ENCODE assay signal across 15 cellular contexts in genomic region chr9:123834218-123834906, GRCh38.
DNase-seq lines count a peak whose midpoint lies in the region; ATAC-seq, FAIRE-seq and TF ChIP-seq lines count a peak whose summit lies in the region.
"Had no signal": no experiment of that assay in that cellular context is flagged by ENCODE, and none has a peak within 500 bp of the region (broad histone marks: within the 10 kb centered on the region; RNA-seq: fewer than 3 reads in every experiment).

No MANE protein-coding gene starts in this region.

- no peaks in the 10 kb centered on the region; the same call in 1 of the 2 replicates for H3K79me2 ChIP-seq in SK-N-SH (ENCODE audit: insufficient read depth)

- H3K27ac ChIP-seq in CD4-positive, CD25-positive, alpha-beta regulatory T cell (ENCODE audit: insufficient read depth, low read length, poor library complexity, severe bottlenecking) = no peak overlapping the region
- H3K27ac ChIP-seq in HUES6 (ENCODE audit: low read depth, low read length) = peak overlapping the region; percentile 11; the same call in 1 of the 2 replicates
- no peak overlapping the region for H3K27ac ChIP-seq in SK-N-SH (ENCODE audit: low read depth in 2 of 2, low read length in 1 of 2)

- peaks cover 9 to 11% of the 10 kb centered on the region in 2 experiments for H3K9me3 ChIP-seq in CD4-positive, CD25-positive, alpha-beta regulatory T cell (ENCODE audit: control insufficient read depth in 2 of 2, low read length in 2 of 2)
- H3K9me3 ChIP-seq in HUES6 (ENCODE audit: control insufficient read depth, insufficient read depth, low read depth, low read length) = peaks cover 6% of the 10 kb centered on the region; the same call in 1 of the 2 replicates
- H3K9me3 ChIP-seq in SK-N-SH = peaks cover 3% of the 10 kb centered on the region; the same call in 1 of the 2 replicates

- no peak for ATAC-seq in CD4-positive, CD25-positive, alpha-beta regulatory T cell (ENCODE audit: low read depth in 2 of 2)
- ATAC-seq in HG03159 (IDR thresholded peaks at IDR 0.05; ENCODE audit: unreplicated experiment) = no peak

- no peak overlapping the region for H3K4me3 ChIP-seq in CD4-positive, CD25-positive, alpha-beta regulatory T cell (ENCODE audit: low read depth, low read length)
- H3K4me3 ChIP-seq in HUES6 (ENCODE audit: low read depth, low read length) (no peak overlapping the region), astrocyte of the spinal cord (ENCODE audit: low read depth, low read length) (no peak overlapping the region), SK-N-SH (ENCODE audit: low read depth in 2 of 2, low read length in 1 of 2) (no peak overlapping the region)

- H3K27me3 ChIP-seq in CD4-positive, CD25-positive, alpha-beta regulatory T cell (ENCODE audit: control insufficient read depth, insufficient read depth, low read length) = no peaks in the 10 kb centered on the region
- no peaks in the 10 kb centered on the region for H3K27me3 ChIP-seq in HUES6 (ENCODE audit: control insufficient read depth, insufficient read depth, low read length)
- no peaks in the 10 kb centered on the region for H3K27me3 ChIP-seq in SK-N-SH (ENCODE audit: insufficient read depth)

- H3K27me3 Mint-ChIP-seq in CD4-positive, CD25-positive, alpha-beta regulatory T cell = no peaks in the 10 kb centered on the region
- no peaks in the 10 kb centered on the region for H3K27me3 Mint-ChIP-seq in mesothelial cell of epicardium (ENCODE audit: low read depth)
- H3K27me3 Mint-ChIP-seq: activated naive CD4-positive, alpha-beta T cell treated with anti-CD3 and anti-CD28 coated beads, Interleukin-2, amount 10 ng/mL, durations not matched to agents 7 days and 5 days; stimulated activated naive CD8-positive, alpha-beta T cell treated with anti-CD3 and anti-CD28 coated beads, Interleukin-15, amount 100 ng/mL, for 72 hours had no signal

- no peaks in the 10 kb centered on the region for H3K9me2 ChIP-seq in SK-N-SH

- POLR2A ChIA-PET in SK-N-SH (lab: Yijun Ruan, JAX) = no interaction called here

- TF ChIP-seq CTCF in astrocyte of the spinal cord (IDR thresholded peaks at IDR 0.05; ENCODE audit: low read depth, low read length) = no peak
- no peak for TF ChIP-seq CTCF in mesothelial cell of epicardium (IDR thresholded peaks at IDR 0.05; ENCODE audit: unreplicated experiment)
- TF ChIP-seq CTCF in GM13976 (IDR thresholded peaks at IDR 0.05; ENCODE audit: borderline replicate concordance, control extremely low read depth, extremely low read depth, insufficient read depth, missing control alignments) = no peak
- no peak for TF ChIP-seq CTCF in SK-N-SH (IDR thresholded peaks at IDR 0.05)

- H3K27ac Mint-ChIP-seq in CD4-positive, CD25-positive, alpha-beta regulatory T cell = peak overlapping the region in 2 of 3 donors; percentile 5 to 36
- H3K27ac Mint-ChIP-seq in mesothelial cell of epicardium = no peak overlapping the region
- H3K27ac Mint-ChIP-seq: activated naive CD4-positive, alpha-beta T cell treated with anti-CD3 and anti-CD28 coated beads, Interleukin-2, amount 10 ng/mL, durations not matched to agents 7 days and 5 days had no signal

- no peaks in the 10 kb centered on the region for H4K20me1 ChIP-seq in SK-N-SH (ENCODE audit: insufficient read depth)

- no peak for TF ChIP-seq EP300 in SK-N-SH (IDR thresholded peaks at IDR 0.05; ENCODE audit: borderline replicate concordance in 1 of 2, low read depth in 1 of 2, low read length in 1 of 2)

- H3F3A ChIP-seq in SK-N-SH (replicated peaks; ENCODE audit: insufficient read depth) = no peaks in the 10 kb centered on the region

- WGBS in SK-N-SH (ENCODE audit: low lambda C conversion rate) = 90% methylated on average over 7 of the region's 7 CpGs

- no peak overlapping the region for H2AFZ ChIP-seq in SK-N-SH (ENCODE audit: low read depth)

- H3K9ac ChIP-seq in HUES6 (ENCODE audit: low read length) (no peak overlapping the region), SK-N-SH (no peak overlapping the region)

- CTCF ChIA-PET in SK-N-SH (lab: Yijun Ruan, JAX) = interaction anchor here (1.0 to 2.6 kb wide), 2 partner anchors 14 to 206 kb away, joined by 4 to 8 read pairs; no protein-coding TSS in a partner anchor

- peaks cover 6% of the 10 kb centered on the region for H3K4me1 ChIP-seq in CD4-positive, CD25-positive, alpha-beta regulatory T cell (ENCODE audit: control insufficient read depth, insufficient read depth, low read length, poor library complexity, severe bottlenecking)
- H3K4me1 ChIP-seq in HUES6 (ENCODE audit: control insufficient read depth, insufficient read depth, low read length) = peaks cover 33% of the 10 kb centered on the region
- no peaks in the 10 kb centered on the region; a peak in 1 of 4 replicates for H3K4me1 ChIP-seq in SK-N-SH (ENCODE audit: control insufficient read depth in 1 of 2, insufficient read depth in 2 of 2, low read depth in 1 of 2, low read length in 1 of 2)

- TF ChIP-seq RAD21 in SK-N-SH (IDR thresholded peaks at IDR 0.05; ENCODE audit: low read length) = no peak

- no peak for DNase-seq in CD4-positive, CD25-positive, alpha-beta regulatory T cell
- DNase-seq in astrocyte of the spinal cord (ENCODE audit: low read depth, low spot score) (peak; percentile 17), mesothelial cell of epicardium (ENCODE audit: low spot score in 2 of 2, unreplicated experiment in 2 of 2) (no peak), GM13976 (ENCODE audit: low spot score) (no peak), SK-N-SH (no peak), frontal cortex (ENCODE audit: low spot score in 2 of 2) (no peak)
- DNase-seq: activated CD4-positive, alpha-beta T cell treated with anti-CD3 and anti-CD28 coated beads, Interleukin-2, amount 50 U/mL, for 4 hours; activated naive CD4-positive, alpha-beta T cell treated with anti-CD3 and anti-CD28 coated beads, Interleukin-2, amount 10 ng/mL, durations not matched to agents 7 days and 5 days; NCI-H226; stimulated activated CD4-positive, alpha-beta T cell treated with anti-CD3 and anti-CD28 coated beads, Interleukin-1b, Interleukin-23, amount 100 ng/mL, for 48 hours; stimulated activated naive CD8-positive, alpha-beta T cell treated with anti-CD3 and anti-CD28 coated beads, Interleukin-15, amount 100 ng/mL, for 72 hours had no signal

- in situ Hi-C loops in astrocyte of the spinal cord (cut with HindIII; ENCODE audit: low sequenced_read_pairs) = no loop called here
- in situ Hi-C loops in GM13976 (cut with MboI; ENCODE audit: low sequenced_read_pairs, unreplicated experiment) = no loop called here

- no peak for FAIRE-seq in frontal cortex (lab: Jason Lieb, UNC)
- FAIRE-seq: endometrium, HTR-8/SVneo had no signal

- H3K4me1 Mint-ChIP-seq in CD4-positive, CD25-positive, alpha-beta regulatory T cell = peaks cover 21 to 31% (median 26%) of the 10 kb centered on the region in 4 donors
- H3K4me1 Mint-ChIP-seq in mesothelial cell of epicardium = peaks cover 18% of the 10 kb centered on the region

- H3K36me3 Mint-ChIP-seq in CD4-positive, CD25-positive, alpha-beta regulatory T cell = peaks cover 29% of the 10 kb centered on the region
- peaks cover 22% of the 10 kb centered on the region for H3K36me3 Mint-ChIP-seq in mesothelial cell of epicardium

- no peaks in the 10 kb centered on the region for H3K36me3 ChIP-seq in CD4-positive, CD25-positive, alpha-beta regulatory T cell (ENCODE audit: control insufficient read depth, insufficient read depth, low read length)
- no peaks in the 10 kb centered on the region for H3K36me3 ChIP-seq in HUES6 (ENCODE audit: control insufficient read depth, insufficient read depth, low read length)
- H3K36me3 ChIP-seq in SK-N-SH (replicated peaks in 1 of 2; ENCODE audit: control insufficient read depth in 1 of 2, insufficient read depth in 2 of 2, low read length in 1 of 2) = peaks cover under 1 to 5% of the 10 kb centered on the region in 2 experiments

- peak overlapping the region in 1 of 4 donors; percentile 55 for H3K4me3 Mint-ChIP-seq in CD4-positive, CD25-positive, alpha-beta regulatory T cell
- peak overlapping the region; percentile 7 for H3K4me3 Mint-ChIP-seq in mesothelial cell of epicardium

- no peak overlapping the region for H3K4me2 ChIP-seq in SK-N-SH

- H3K9me3 Mint-ChIP-seq in CD4-positive, CD25-positive, alpha-beta regulatory T cell = peaks cover under 1 to 11% (median 6%) of the 10 kb centered on the region in 7 donors
- H3K9me3 Mint-ChIP-seq in mesothelial cell of epicardium = peaks cover 24% of the 10 kb centered on the region

TF ChIP-seq in SK-N-SH, 30 proteins besides CTCF, POLR2A, EP300 and RAD21 (continues in another document):
- TF ChIP-seq GABPA (IDR thresholded peaks at IDR 0.05; ENCODE audit: low read depth) (no peak), FOXM1 (IDR thresholded peaks at IDR 0.05; ENCODE audit: low read depth) (no peak), CHD2 (IDR thresholded peaks at IDR 0.05; ENCODE audit: low read length, partially characterized antibody) (no peak), NRF1 (IDR thresholded peaks at IDR 0.05; ENCODE audit: low read depth, low read length) (no peak), PBX3 (IDR thresholded peaks at IDR 0.05) (no peak), JUND (IDR thresholded peaks at IDR 0.05) (no peak), ELF1 (IDR thresholded peaks at IDR 0.05) (no peak), POLR2AphosphoS5 (IDR thresholded peaks at IDR 0.05; ENCODE audit: low read depth, low read length) (no peak), RXRA (IDR thresholded peaks at IDR 0.05; ENCODE audit: borderline replicate concordance, low read depth) (no peak), TAF1 (IDR thresholded peaks at IDR 0.05; ENCODE audit: borderline replicate concordance, low read depth, low read length) (no peak), USF1 (IDR thresholded peaks at IDR 0.05; ENCODE audit: borderline replicate concordance, low read depth) (no peak), SIN3A (IDR thresholded peaks at IDR 0.05; ENCODE audit: borderline replicate concordance, low read depth, low read length) (no peak), GATA2 (CRISPR knock-in tag; IDR thresholded peaks at IDR 0.05) (no peak)
